20 cellular contexts compared by ENCODE assay signal in the genomic region with DNA sequence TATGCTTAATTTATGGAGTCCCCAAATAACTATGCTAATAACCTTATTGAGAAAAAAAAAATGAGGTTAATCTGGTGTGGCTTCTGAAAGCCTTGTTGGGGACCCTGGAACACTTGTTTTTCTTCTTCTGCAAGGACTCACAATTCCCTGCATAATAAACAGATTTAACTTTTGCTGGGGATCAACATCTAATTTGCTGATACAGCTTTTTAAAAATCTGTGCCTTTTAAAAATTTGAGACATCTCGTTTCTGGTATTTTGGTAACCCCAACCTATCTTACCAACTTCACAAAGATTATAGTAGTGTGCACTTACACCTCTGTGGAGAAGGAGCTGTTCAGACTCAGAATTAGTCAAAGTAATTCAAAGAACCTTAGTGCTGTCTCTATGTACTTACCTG. TPM values are rescaled to one million over a fixed set of nuclear protein-coding genes. Genes with fewer than 3 reads are reported as not detected.
DNase-seq lines count a peak whose midpoint lies in the region; ATAC-seq, FAIRE-seq and TF ChIP-seq lines count a peak whose summit lies in the region.
"Had no signal": no experiment of that assay in that cellular context is flagged by ENCODE, and none has a peak within 500 bp of the region (broad histone marks: within the 10 kb centered on the region; RNA-seq: fewer than 3 reads in every experiment).

No MANE protein-coding gene starts in this region.

- no peak for TF ChIP-seq POLR2A in IMR-90 (IDR thresholded peaks at IDR 0.05; ENCODE audit: low read depth, low read length)
- TF ChIP-seq POLR2A in K562 (conservative IDR thresholded peaks at IDR 0.05): no peak
- no peak for TF ChIP-seq POLR2A in body of pancreas (IDR thresholded peaks at IDR 0.05)

- H2AK5ac ChIP-seq in IMR-90 (ENCODE audit: low read depth, low read length): no peak overlapping the region

- TF ChIP-seq RAD21 in IMR-90 (IDR thresholded peaks at IDR 0.05; ENCODE audit: low read length): no peak
- TF ChIP-seq RAD21 in K562 (CRISPR knock-in tag; conservative IDR thresholded peaks at IDR 0.05 in 1 of 2, IDR thresholded peaks at IDR 0.05 in 1 of 2): no peak

- H3K9me3 Mint-ChIP-seq in activated CD4-positive, alpha-beta T cell treated with anti-CD3 and anti-CD28 coated beads, Interleukin-2, amount 10 ng/mL, durations not matched to agents 24 days and 14 days: no peaks in the 10 kb centered on the region
- H3K9me3 Mint-ChIP-seq: CD4-positive, alpha-beta memory T cell had no signal

- H4K20me1 ChIP-seq in IMR-90 (ENCODE audit: insufficient read depth, low read length) (no peaks in the 10 kb centered on the region), K562 (replicated peaks; ENCODE audit: control insufficient read depth, insufficient read depth, low read length) (no peaks in the 10 kb centered on the region)

- no peak for TF ChIP-seq EP300 in K562 (IDR thresholded peaks at IDR 0.05; ENCODE audit: low read length)

- H3K36me3 ChIP-seq in IMR-90 (ENCODE audit: control insufficient read depth, insufficient read depth, low read length): peaks cover 3% of the 10 kb centered on the region
- H3K36me3 ChIP-seq in K562 (ENCODE audit: control insufficient read depth, insufficient read depth, low read length): peaks cover 84% of the 10 kb centered on the region
- H3K36me3 ChIP-seq in body of pancreas (replicated peaks in 1 of 2; ENCODE audit: insufficient read depth in 1 of 2, low read depth in 2 of 2): no peaks in the 10 kb centered on the region

- no peak overlapping the region for H3K56ac ChIP-seq in IMR-90 (ENCODE audit: extremely low read depth, insufficient read depth, low read length)

- no peak overlapping the region for H3K4ac ChIP-seq in IMR-90 (ENCODE audit: low read depth, low read length)

- H4K91ac ChIP-seq in IMR-90 (ENCODE audit: insufficient read depth, low read depth, low read length): no peak overlapping the region

- H3K27ac Mint-ChIP-seq in activated CD4-positive, alpha-beta T cell treated with anti-CD3 and anti-CD28 coated beads, Interleukin-2, amount 10 ng/mL, durations not matched to agents 24 days and 14 days: no peak overlapping the region
- H3K27ac Mint-ChIP-seq: CD4-positive, alpha-beta memory T cell had no signal

- H3K4me3 ChIP-seq in IMR-90 (ENCODE audit: insufficient read depth, low read depth, low read length) (no peak overlapping the region), K562 (no peak overlapping the region), body of pancreas (no peak overlapping the region)
- H3K4me3 ChIP-seq: GM23248 had no signal

- H3K79me2 ChIP-seq in K562 (ENCODE audit: control insufficient read depth, insufficient read depth, low read length): peaks cover 12% of the 10 kb centered on the region; the same call in 2 of the 3 replicates

- DNase-seq in activated CD4-positive, alpha-beta T cell treated with anti-CD3 and anti-CD28 coated beads, Interleukin-2, amount 10 ng/mL, durations not matched to agents 24 days and 14 days: peak; percentile 1
- DNase-seq in activated CD4-positive, alpha-beta T cell treated with anti-CD3 and anti-CD28 coated beads, Interleukin-2, amount 50 U/mL, for 4 hours: no peak
- DNase-seq in IMR-90 (no peak), K562 (ENCODE audit: extremely low read depth in 1 of 4, low spot score in 3 of 4) (no peak), body of pancreas (no peak), middle frontal gyrus (ENCODE audit: extremely low spot score, low spot score) (no peak)
- DNase-seq: 8988T; C1 segment of cervical spinal cord; Calu3; CD4-positive, alpha-beta memory T cell; COR-L47; DMS53; DMS79 treated with DMSO at 0.1 percent for 48 hours; GF-D8; GM23248; H7; HCEC 1CT had no signal

- CTCF ChIA-PET in IMR-90 (lab: Yijun Ruan, JAX) (no interaction called here), K562 (lab: Yijun Ruan, JAX; ENCODE audit: low intra/inter-chr PET ratio) (no interaction called here)

- H3K27ac ChIP-seq in IMR-90 (ENCODE audit: insufficient read depth, low read length) (no peak overlapping the region), K562 (ENCODE audit: extremely low read depth, low read depth, low read length) (no peak overlapping the region), body of pancreas (no peak overlapping the region)
- H3K27ac ChIP-seq: GM23248 had no signal

- H2BK15ac ChIP-seq in IMR-90 (ENCODE audit: low read depth, low read length): no peak overlapping the region

- in situ Hi-C loops in IMR-90 (cut with MboI; ENCODE audit: low sequenced_read_pairs): no loop called here
- in situ Hi-C loops in K562 (cut with MboI): no loop called here

- intact Hi-C loops in activated CD4-positive, alpha-beta T cell treated with anti-CD3 and anti-CD28 coated beads, Interleukin-2, amount 10 ng/mL, durations not matched to agents 24 days and 14 days (cut with micrococcal nuclease): no loop called here
- intact Hi-C loops in IMR-90 (cut with micrococcal nuclease): no loop called here
- intact Hi-C loops in K562 (cut with micrococcal nuclease): no loop called here
- intact Hi-C loops in body of pancreas (cut with DNase I): no loop called here

- FAIRE-seq in K562 (lab: Jason Lieb, UNC): peak; percentile 37
- FAIRE-seq: GM12891, H1 had no signal

- POLR2A ChIA-PET in IMR-90 (lab: Charles Lee; ENCODE audit: unreplicated experiment) (no interaction called here), K562 (lab: Yijun Ruan, JAX) (interaction anchor here (0.8 to 1.0 kb wide), 4 partner anchors 8 to 19 kb away, joined by 3 read pairs; no protein-coding TSS in a partner anchor)

- H3K27me3 ChIP-seq in IMR-90 (ENCODE audit: control insufficient read depth, insufficient read depth, low read length) (no peaks in the 10 kb centered on the region), K562 (ENCODE audit: control insufficient read depth in 2 of 2, insufficient read depth in 2 of 2, low read length in 2 of 2) (no peaks in the 10 kb centered on the region), body of pancreas (no peaks in the 10 kb centered on the region)

- no peak overlapping the region for H2AK9ac ChIP-seq in IMR-90 (replicated peaks; ENCODE audit: low read depth, low read length, poor library complexity)

- WGBS in IMR-90 (ENCODE audit: extremely low coverage in 2 of 2, insufficient read length in 1 of 2), 2 experiments: no CpG with 5 or more reads among the region's 1 CpG
- 85% methylated on average over 1 of the region's 1 CpG for WGBS in K562 (ENCODE audit: insufficient coverage, low coverage, missing lambda C conversion rate)
- 52 to 57% methylated on average over 1 of the region's 1 CpG for whole genome bisulfite sequencing in body of pancreas, 2 donors

- H3K14ac ChIP-seq in IMR-90 (replicated peaks; ENCODE audit: low read depth, low read length): no peak overlapping the region

- H3K27me3 Mint-ChIP-seq in activated CD4-positive, alpha-beta T cell treated with anti-CD3 and anti-CD28 coated beads, Interleukin-2, amount 10 ng/mL, durations not matched to agents 24 days and 14 days: no peaks in the 10 kb centered on the region
- H3K27me3 Mint-ChIP-seq: CD4-positive, alpha-beta memory T cell had no signal

- ATAC-seq in IMR-90 (ENCODE audit: low read depth): no peak
- ATAC-seq in K562: no peak
- no peak for ATAC-seq in GM21717 (IDR thresholded peaks at IDR 0.05; ENCODE audit: unreplicated experiment)
- ATAC-seq in body of pancreas: no peak

- H3K79me1 ChIP-seq in IMR-90 (ENCODE audit: low read depth in 1 of 2, low read length in 2 of 2): no peaks in the 10 kb centered on the region

- peaks cover 38% of the 10 kb centered on the region for H3K36me3 Mint-ChIP-seq in activated CD4-positive, alpha-beta T cell treated with anti-CD3 and anti-CD28 coated beads, Interleukin-2, amount 10 ng/mL, durations not matched to agents 24 days and 14 days (ENCODE audit: low read depth)
- H3K36me3 Mint-ChIP-seq: CD4-positive, alpha-beta memory T cell had no signal

- BruUV-seq in IMR-90 (replicated peaks; lab: Mats Ljungman, UMichigan) (no TSS peak), K562 (replicated peaks; lab: Mats Ljungman, UMichigan) (no TSS peak)

- no peak overlapping the region for H4K5ac ChIP-seq in IMR-90 (ENCODE audit: low read depth, low read length)

- H2BK120ac ChIP-seq in IMR-90 (ENCODE audit: low read depth, low read length): no peak overlapping the region

- no peak overlapping the region for H3K18ac ChIP-seq in IMR-90 (ENCODE audit: low read depth, low read length)

- no peaks in the 10 kb centered on the region for H3K4me1 Mint-ChIP-seq in activated CD4-positive, alpha-beta T cell treated with anti-CD3 and anti-CD28 coated beads, Interleukin-2, amount 10 ng/mL, durations not matched to agents 24 days and 14 days
- H3K4me1 Mint-ChIP-seq: CD4-positive, alpha-beta memory T cell had no signal

- no peak overlapping the region for H2BK20ac ChIP-seq in IMR-90 (ENCODE audit: low read depth, low read length)

- H3K4me1 ChIP-seq in IMR-90 (ENCODE audit: control insufficient read depth, insufficient read depth, low read length) (no peaks in the 10 kb centered on the region), K562 (replicated peaks in 1 of 2; ENCODE audit: control insufficient read depth in 2 of 2, insufficient read depth in 2 of 2, low read length in 2 of 2) (no peaks in the 10 kb centered on the region), body of pancreas (no peaks in the 10 kb centered on the region)

- no peak overlapping the region for H3K4me3 Mint-ChIP-seq in activated CD4-positive, alpha-beta T cell treated with anti-CD3 and anti-CD28 coated beads, Interleukin-2, amount 10 ng/mL, durations not matched to agents 24 days and 14 days
- H3K4me3 Mint-ChIP-seq: CD4-positive, alpha-beta memory T cell had no signal

- no peak overlapping the region for H3K23ac ChIP-seq in IMR-90 (ENCODE audit: low read depth, low read length)

- H4K8ac ChIP-seq in IMR-90 (ENCODE audit: low read depth in 2 of 2, low read length in 2 of 2): no peak overlapping the region

- H3K9me1 ChIP-seq in IMR-90 (ENCODE audit: insufficient read depth, low read length): 0 out of 2 replicates have a peak, but pooled peaks cover 3% of the 10 kb centered on the region
- H3K9me1 ChIP-seq in K562 (ENCODE audit: control insufficient read depth, insufficient read depth, low read length): no peaks in the 10 kb centered on the region

- H3K9me3 ChIP-seq in IMR-90 (ENCODE audit: control insufficient read depth, insufficient read depth, low read length) (no peaks in the 10 kb centered on the region), K562 (replicated peaks; ENCODE audit: control insufficient read depth, insufficient read depth, low read depth, low read length) (no peaks in the 10 kb centered on the region), body of pancreas (no peaks in the 10 kb centered on the region)

- H2BK5ac ChIP-seq in IMR-90 (ENCODE audit: low read depth, low read length, poor library complexity, severe bottlenecking): no peak overlapping the region

- H2AFZ ChIP-seq in IMR-90 (replicated peaks; ENCODE audit: low read length, poor library complexity) (no peak overlapping the region), K562 (ENCODE audit: low read depth, low read length) (no peak overlapping the region)

- TF ChIP-seq CTCF in IMR-90 (conservative IDR thresholded peaks at IDR 0.05; ENCODE audit: low read depth, low read length): no peak
- no peak for TF ChIP-seq CTCF in K562 (IDR thresholded peaks at IDR 0.05 in 2 of 3, conservative IDR thresholded peaks at IDR 0.05 in 1 of 3; ENCODE audit: insufficient read depth in 2 of 3, low read depth in 1 of 3, low read length in 3 of 3)
- no peak for TF ChIP-seq CTCF in body of pancreas (IDR thresholded peaks at IDR 0.05)

- H3K4me2 ChIP-seq in IMR-90 (ENCODE audit: low read depth, low read length) (no peak overlapping the region), K562 (ENCODE audit: insufficient read depth, low read length) (no peak overlapping the region)

- H3K9ac ChIP-seq in IMR-90 (ENCODE audit: low read depth, low read length) (no peak overlapping the region), K562 (ENCODE audit: insufficient read depth in 1 of 2, low read depth in 2 of 2, low read length in 2 of 2) (no peak overlapping the region)
- H3K9ac ChIP-seq: GM23248 had no signal

- dilution Hi-C loops in IMR-90 (cut with HindIII; ENCODE audit: low sequenced_read_pairs, unreplicated experiment): no loop called here

RNA-seq across cellular contexts. Expression of a gene that starts 23.0 kb away (rescaled TPM):
- total RNA-seq in activated CD4-positive, alpha-beta T cell treated with anti-CD3 and anti-CD28 coated beads, Interleukin-2, amount 10 ng/mL, durations not matched to agents 24 days and 14 days: 60.9 and 63.5 TPM in 2 replicates
- 12.9 and 18.9 TPM in 2 replicates for total RNA-seq in IMR-90 (2012; rRNA removed)
- 3.9 and 5.1 TPM in 2 replicates for polyA plus RNA-seq in IMR-90 (2012; rRNA removed)
- 1.7 and 2.8 TPM in 2 replicates for polyA plus RNA-seq in IMR-90 (2012; cell fraction: cytosol; rRNA removed)
- 1.7 and 4.0 TPM in 2 replicates for polyA plus RNA-seq in IMR-90 (2012; cell fraction: nucleus; rRNA removed; ENCODE audit: low replicate concordance)
- total RNA-seq in K562 (2011; cell fraction: chromatin; rRNA removed; ENCODE audit: low replicate concordance): 64.7 and 140 TPM in 2 replicates
- 34.7 and 43.2 TPM in 2 replicates for total RNA-seq in K562 (2011; cell fraction: nucleolus; rRNA removed)
- total RNA-seq in K562 (2011; cell fraction: nucleoplasm; rRNA removed): 35.2 and 47.5 TPM in 2 replicates
- 79.6 and 95.1 TPM in 2 replicates for total RNA-seq in K562 (2014; rRNA removed)
- total RNA-seq in K562 (2014; rRNA removed; fragmentation: Illumina TruSeq; extraction: Trizol): 125 and 135 TPM in 2 replicates
- total RNA-seq in K562 (2015; rRNA removed; fragmentation: Illumina TruSeq; extraction: Trizol): 101 and 108 TPM in 2 replicates
- 101 and 107 TPM in 2 replicates for total RNA-seq in K562 (2021)
- polyA plus RNA-seq in K562 (2011; rRNA removed): 54.6 and 65.9 TPM in 2 replicates
- 17.0 and 30.4 TPM in 2 replicates for polyA plus RNA-seq in K562 (2011; cell fraction: cytosol; rRNA removed)
- polyA plus RNA-seq in K562 (2011; cell fraction: nucleus; rRNA removed): 31.9 and 42.5 TPM in 2 replicates
- 36.8 and 61.1 TPM in 2 replicates for polyA plus RNA-seq in K562 (2012)
- 105 and 116 TPM in 2 replicates for polyA plus RNA-seq in K562 (2014; fragmentation: Illumina TruSeq; extraction: Trizol)
- polyA plus RNA-seq in K562 (2014; fragmentation: Nextera tagmentation; extraction: Ambion mirVana): 10 to 100 TPM; 36.0 to 83.9 TPM
- polyA plus RNA-seq in K562 (2014; rRNA removed): 69.5 and 71.9 TPM in 2 replicates
- polyA minus RNA-seq in K562 (2011; rRNA and poly(A)+ RNA removed): 154 and 157 TPM in 2 replicates
- 48.3 and 58.5 TPM in 2 replicates for polyA minus RNA-seq in K562 (2011; cell fraction: cytosol; rRNA and poly(A)+ RNA removed)
- polyA minus RNA-seq in K562 (2011; cell fraction: nucleus; rRNA and poly(A)+ RNA removed): 39.0 and 66.5 TPM in 2 replicates
- not detected for total RNA-seq in body of pancreas
- polyA plus RNA-seq: CD4-positive, alpha-beta memory T cell had no signal
